8 cellular contexts compared by ENCODE assay signal in genomic region chr2:109947959-109948520, GRCh38. TPM values are rescaled to one million over a fixed set of nuclear protein-coding genes. Genes with fewer than 3 reads are reported as not detected.
A peak's percentile ranks its signal among the peaks of the same experiment; 100 is the strongest.
DNase-seq lines count a peak whose midpoint lies in the region; ATAC-seq, FAIRE-seq and TF ChIP-seq lines count a peak whose summit lies in the region.
"Not testable (repeated sequence)": the region's sequence is repeated elsewhere in the genome, so short reads cannot be mapped to it uniquely, and the experiment has no call there.

No MANE protein-coding gene starts in this region.

- WGBS in body of pancreas, 2 donors: no CpG with 5 or more reads among the region's 31 CpGs
- WGBS in pancreas, 2 donors: no CpG with 5 or more reads among the region's 31 CpGs

- TF ChIP-seq POLR2A in body of pancreas (IDR thresholded peaks at IDR 0.05): not testable (repeated sequence)

- H3K4me1 ChIP-seq in body of pancreas, left lung, pancreas, upper lobe of right lung: not testable (repeated sequence)

- CTCF ChIA-PET in activated CD8-positive, alpha-beta T cell treated with anti-CD3 and anti-CD28 coated beads, Interleukin-2, amount 10 ng/mL, durations not matched to agents 7 days and 5 days (lab: Charles Lee): not testable (repeated sequence)

- not testable (repeated sequence) for H3K27ac ChIP-seq in body of pancreas, left lung, pancreas, upper lobe of right lung

- H3K27me3 Mint-ChIP-seq in HFFc6 (ENCODE audit: insufficient read depth); activated CD8-positive, alpha-beta T cell treated with anti-CD3 and anti-CD28 coated beads, Interleukin-2, amount 10 ng/mL, durations not matched to agents 7 days and 5 days (ENCODE audit: low read depth): not testable (repeated sequence)

- H3K36me3 Mint-ChIP-seq in HFFc6 (ENCODE audit: low read depth); activated CD8-positive, alpha-beta T cell treated with anti-CD3 and anti-CD28 coated beads, Interleukin-2, amount 10 ng/mL, durations not matched to agents 7 days and 5 days (ENCODE audit: low read depth): not testable (repeated sequence)

- not testable (repeated sequence) for H3K4me1 Mint-ChIP-seq in HFFc6 (ENCODE audit: low read depth); activated CD8-positive, alpha-beta T cell treated with anti-CD3 and anti-CD28 coated beads, Interleukin-2, amount 10 ng/mL, durations not matched to agents 7 days and 5 days (ENCODE audit: low read depth)

- H3K9me3 Mint-ChIP-seq in HFFc6; activated CD8-positive, alpha-beta T cell treated with anti-CD3 and anti-CD28 coated beads, Interleukin-2, amount 10 ng/mL, durations not matched to agents 7 days and 5 days (ENCODE audit: insufficient read depth): not testable (repeated sequence)

- H3K4me3 ChIP-seq in body of pancreas, left lung, pancreas, upper lobe of right lung: not testable (repeated sequence)

- not testable (repeated sequence) for H3K36me3 ChIP-seq in body of pancreas (replicated peaks in 1 of 2; ENCODE audit: insufficient read depth in 1 of 2, low read depth in 2 of 2); left lung; pancreas; upper lobe of right lung

- FAIRE-seq in pancreas (lab: Jason Lieb, UNC): not testable (repeated sequence)

- H3K27ac Mint-ChIP-seq in HFFc6; activated CD8-positive, alpha-beta T cell treated with anti-CD3 and anti-CD28 coated beads, Interleukin-2, amount 10 ng/mL, durations not matched to agents 7 days and 5 days: not testable (repeated sequence)

- intact Hi-C loops in body of pancreas (cut with DNase I); left cardiac atrium (cut with DNase I); left lung (cut with DNase I); pancreas (cut with DNase I); upper lobe of right lung (cut with DNase I): not testable (repeated sequence)

- not testable (repeated sequence) for DNase-seq in HFFc6; activated CD8-positive, alpha-beta T cell treated with anti-CD3 and anti-CD28 coated beads, Interleukin-2, amount 10 ng/mL, durations not matched to agents 7 days and 5 days; body of pancreas; left cardiac atrium; left lung; pancreas; upper lobe of right lung
- peak; percentile 14 for DNase-seq in activated T-cell treated with anti-CD3 and anti-CD28 coated beads, Interleukin-2, amount 50 U/mL, for 48 hours

- TF ChIP-seq CTCF in HFFc6 (IDR thresholded peaks at IDR 0.05); body of pancreas (IDR thresholded peaks at IDR 0.05); left lung (IDR thresholded peaks at IDR 0.05); pancreas (IDR thresholded peaks at IDR 0.05); upper lobe of right lung (IDR thresholded peaks at IDR 0.05): not testable (repeated sequence)

- peak overlapping the region; percentile 39; the same call in 1 of the 2 replicates for H3K4me3 Mint-ChIP-seq in HFFc6
- not testable (repeated sequence) for H3K4me3 Mint-ChIP-seq in activated CD8-positive, alpha-beta T cell treated with anti-CD3 and anti-CD28 coated beads, Interleukin-2, amount 10 ng/mL, durations not matched to agents 7 days and 5 days

- not testable (repeated sequence) for H3K9me3 ChIP-seq in body of pancreas, left lung, pancreas, upper lobe of right lung

- ATAC-seq in activated CD8-positive, alpha-beta T cell treated with anti-CD3 and anti-CD28 coated beads, Interleukin-2, amount 10 ng/mL, durations not matched to agents 7 days and 5 days: peak; percentile 33
- ATAC-seq in body of pancreas (peak; percentile 18), left cardiac atrium (peak; percentile 16 to 41), left lung (peak; percentile 15), pancreas (peak in 3 of 4 donors; percentile 12 to 40 (median 16)), upper lobe of right lung (peak; percentile 54)

- POLR2A ChIA-PET in activated CD8-positive, alpha-beta T cell treated with anti-CD3 and anti-CD28 coated beads, Interleukin-2, amount 10 ng/mL, durations not matched to agents 7 days and 5 days (lab: Charles Lee): not testable (repeated sequence)

- H3K27me3 ChIP-seq in body of pancreas, left lung, pancreas, upper lobe of right lung: not testable (repeated sequence)

RNA-seq across cellular contexts. Expression of gene LIMS3, which starts 49.6 kb away (rescaled TPM):
- 1 to 10 TPM in 4 of 6 experiments, under 1 TPM in 1, not detected in 1; 0.30 to 2.7 (median 1.2) TPM for total RNA-seq in HFFc6 (2021; fragmentation: NEBNext Ultra II Directional; extraction: Animal tissue kit (Norgen Biotek cat#: 25700))
- under 1 TPM; 0.74 to 0.97 TPM for total RNA-seq in activated CD8-positive, alpha-beta T cell treated with anti-CD3 and anti-CD28 coated beads, Interleukin-2, amount 10 ng/mL, durations not matched to agents 7 days and 5 days
- total RNA-seq in body of pancreas: 1 to 10 TPM; 4.7 to 4.9 TPM
- total RNA-seq in left cardiac atrium: 1 to 10 TPM; 3.0 to 6.3 TPM
- total RNA-seq in left lung: 1 to 10 TPM; 1.5 to 1.7 TPM
- 1 to 10 TPM; 1.5 to 3.1 (median 2.1) TPM for total RNA-seq in pancreas
- polyA plus RNA-seq in pancreas: 1 to 10 TPM in 1 of 2 donors, under 1 TPM in 1; 0.38 to 1.7 TPM
- total RNA-seq in upper lobe of right lung: 3.1 TPM
